Comparison of ENCODE assay signal across 8 cellular contexts in the genomic region with DNA sequence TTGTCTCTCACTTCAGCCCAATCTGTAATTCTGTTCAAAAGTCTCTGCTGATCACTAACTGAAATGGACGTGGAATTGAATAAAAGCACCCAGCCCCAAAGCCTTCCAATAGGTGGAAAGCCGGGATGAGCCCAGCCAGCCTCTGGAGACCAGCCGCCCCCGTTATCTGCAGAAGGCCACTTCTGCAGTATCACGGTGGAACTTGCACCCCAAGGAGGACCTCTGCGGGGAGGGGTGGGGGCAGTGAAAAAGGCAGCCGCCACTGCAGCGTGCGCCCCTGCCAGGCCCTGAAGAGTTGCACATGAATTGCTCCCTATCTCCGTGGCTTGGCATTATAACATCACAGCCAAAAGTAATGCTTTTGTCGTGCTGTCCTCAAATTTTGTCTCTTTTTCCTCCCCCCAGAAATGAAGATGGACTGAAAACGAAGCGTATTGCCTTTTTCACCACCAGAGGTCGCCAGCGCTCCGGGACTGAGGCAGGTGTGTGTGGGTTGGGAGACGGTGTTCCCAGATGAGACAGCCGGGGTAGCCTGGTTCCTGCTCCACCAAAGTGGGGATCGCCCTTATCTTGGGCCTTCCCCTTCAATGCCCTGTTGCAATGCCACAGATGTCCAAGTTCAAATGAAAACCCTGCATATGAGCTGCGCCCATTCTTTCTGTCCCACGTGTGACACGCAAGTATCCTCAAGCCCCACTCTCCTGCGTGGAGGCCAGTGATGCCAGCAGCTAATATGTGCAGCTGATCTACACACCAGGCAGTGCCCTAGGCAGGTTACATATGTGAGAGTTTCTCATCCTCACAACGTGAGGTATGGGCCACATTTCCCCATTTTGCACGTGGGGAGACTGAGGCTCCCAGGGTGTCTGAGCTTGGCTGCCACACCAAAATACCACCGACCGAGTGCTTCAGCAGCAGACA.
DNase-seq lines count a peak whose midpoint lies in the region; ATAC-seq, FAIRE-seq and TF ChIP-seq lines count a peak whose summit lies in the region.

No MANE protein-coding gene starts in this region.

- POLR2A ChIA-PET in RWPE1 (lab: Yijun Ruan, JAX; ENCODE audit: low non-redundant PET) = no interaction called here

- H3K9me3 ChIP-seq in pancreas = no peaks in the 10 kb centered on the region
- no peaks in the 10 kb centered on the region for H3K9me3 ChIP-seq in transverse colon

- 51% methylated on average over 27 of the region's 27 CpGs for WGBS in pancreas, 2 donors
- WGBS in transverse colon (ENCODE audit: low coverage in 1 of 2), 2 donors = 33 to 59% methylated on average over 6 to 27 of the region's 27 CpGs

- H3K4me3 ChIP-seq in pancreas (no peak overlapping the region), transverse colon (no peak overlapping the region)

- FAIRE-seq in pancreas (lab: Jason Lieb, UNC) = no peak

- H3K36me3 ChIP-seq in pancreas (no peaks in the 10 kb centered on the region), transverse colon (peaks cover 0 to 16% (median 2%) of the 10 kb centered on the region in 4 donors)

- no peaks in the 10 kb centered on the region for H3K27me3 ChIP-seq in pancreas
- no peaks in the 10 kb centered on the region for H3K27me3 ChIP-seq in transverse colon

- no peak for TF ChIP-seq EP300 in transverse colon (IDR thresholded peaks at IDR 0.05; ENCODE audit: low read depth)

- H3K27ac ChIP-seq in RWPE1 = 0 out of 2 replicates have a peak overlapping the region, but pooled peaks have one; percentile 3
- H3K27ac ChIP-seq in pancreas = no peak overlapping the region
- no peak overlapping the region for H3K27ac ChIP-seq in transverse colon

- no peak for TF ChIP-seq POLR2A in transverse colon (IDR thresholded peaks at IDR 0.05)

- in situ Hi-C loops in transverse colon (cut with MboI; ENCODE audit: low pct_ligation_motif_present in 1 of 4, low pct_unique_long_range_greater_than_20kb in 1 of 4, low sequenced_read_pairs in 3 of 4) = loop anchor here (5.0 to 25.0 kb wide), 4 partner anchors 103 to 247 kb away; partner anchors contain the start of genes CHSY1 (in 2 of the 4) and LRRK1 (in 1 of the 4)

- H3K4me1 ChIP-seq in pancreas (no peaks in the 10 kb centered on the region), transverse colon (no peaks in the 10 kb centered on the region)

- CTCF ChIA-PET in RWPE1 (lab: Yijun Ruan, JAX) = interaction anchor here (0.7 to 1.5 kb wide), 8 partner anchors 8 to 854 kb away, joined by 3 to 14 read pairs (median 4); no protein-coding TSS in a partner anchor

- ATAC-seq in pancreas (peak; percentile 66 to 92 (median 80)), GM19395 (IDR thresholded peaks at IDR 0.05; ENCODE audit: unreplicated experiment) (no peak)

- intact Hi-C loops in pancreas (cut with DNase I) = loop anchor here in 2 of 3 donors (5.0 kb wide), 2 partner anchors 242 to 252 kb away; no protein-coding TSS in a partner anchor
- intact Hi-C loops in transverse colon (cut with DNase I; ENCODE audit: low total_unique reads) = loop anchor here (2.0 kb wide), 1 partner anchor 242 kb away; no protein-coding TSS in a partner anchor

- DNase-seq in EL = peak; percentile 67
- peak; percentile 65 for DNase-seq in HK-2 (ENCODE audit: unreplicated experiment)
- DNase-seq in RWPE1 (ENCODE audit: low spot score) = peak; percentile 84
- peak; percentile 57 for DNase-seq in activated gamma-delta T cell treated with anti-CD3 and anti-CD28 coated beads, Interleukin-2, amount 50 U/mL, for 16 hours (ENCODE audit: low read depth)
- DNase-seq in germinal center (ENCODE audit: low spot score) = peak; percentile 68
- DNase-seq in pancreas = peak; percentile 52 to 89 (median 74)
- peak; percentile 75 for DNase-seq in transverse colon

- TF ChIP-seq CTCF in RWPE1 (conservative IDR thresholded peaks at IDR 0.05; ENCODE audit: low read depth) (peak; percentile 97), pancreas (IDR thresholded peaks at IDR 0.05) (peak; percentile 44 to 86 (median 74)), transverse colon (IDR thresholded peaks at IDR 0.05) (peak; percentile 66 to 89 (median 83))
